Comparison of ENCODE assay signal across 8 cellular contexts in the genomic region with DNA sequence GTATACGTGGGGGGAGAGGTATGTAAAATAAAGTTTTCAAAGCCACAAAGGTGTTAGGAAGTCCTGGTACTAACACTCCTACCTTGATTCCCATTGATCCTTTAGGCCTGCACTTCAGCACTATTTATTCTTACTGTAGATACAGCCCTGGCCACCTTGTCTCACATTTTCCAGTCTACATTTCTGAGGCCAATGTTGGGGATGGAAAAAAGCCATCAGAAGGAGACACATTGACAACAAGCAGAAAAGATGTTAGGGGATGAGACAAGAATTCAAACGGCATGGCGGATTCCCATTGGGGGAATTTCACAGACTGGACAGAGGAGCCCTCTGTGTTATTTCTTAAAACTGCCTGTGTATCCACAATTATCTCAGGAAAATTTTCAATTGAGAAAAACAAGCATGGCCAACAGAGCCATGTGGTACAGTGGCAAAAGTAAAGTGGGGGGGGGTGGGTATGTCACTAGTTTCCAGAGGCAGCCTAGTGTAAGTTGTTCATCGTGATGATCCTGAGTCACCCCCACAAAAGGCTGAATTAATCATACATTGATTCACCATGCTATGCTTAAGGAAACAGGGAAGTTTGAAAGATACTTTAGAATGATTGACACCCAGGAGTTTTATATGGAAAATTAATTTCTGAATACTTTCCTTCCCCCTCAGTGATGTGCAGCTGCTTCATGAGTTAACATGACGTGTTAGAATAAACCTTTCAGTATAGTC. TPM values are rescaled to one million over a fixed set of nuclear protein-coding genes. Genes with fewer than 3 reads are reported as not detected.
DNase-seq lines count a peak whose midpoint lies in the region; ATAC-seq, FAIRE-seq and TF ChIP-seq lines count a peak whose summit lies in the region.

No MANE protein-coding gene starts in this region.

- no peak for TF ChIP-seq CTCF in CD14-positive monocyte (IDR thresholded peaks at IDR 0.05)
- no peak for TF ChIP-seq CTCF in bronchial epithelial cell (IDR thresholded peaks at IDR 0.05; ENCODE audit: insufficient read depth, low read length, severe bottlenecking)
- TF ChIP-seq CTCF in nephron (IDR thresholded peaks at IDR 0.05; ENCODE audit: unreplicated experiment in 3 of 3), result no peak
- no peak for TF ChIP-seq CTCF in gastrocnemius medialis (IDR thresholded peaks at IDR 0.05 in 4 of 5, conservative IDR thresholded peaks at IDR 0.05 in 1 of 5)

- H3K36me3 Mint-ChIP-seq in CD14-positive monocyte (peaks cover 11 to 13% of the 10 kb centered on the region in 2 donors), IgD-negative memory B cell (peaks cover 3% of the 10 kb centered on the region), nephron (ENCODE audit: low read depth) (no peaks in the 10 kb centered on the region)

- peak; percentile 47 for DNase-seq in CD14-positive monocyte (ENCODE audit: low spot score)
- DNase-seq in bronchial epithelial cell (ENCODE audit: low read depth), result peak; percentile 94
- DNase-seq in head of caudate nucleus, result no peak
- no peak for DNase-seq in Ammon's horn (ENCODE audit: low spot score)
- DNase-seq in GM12892 (ENCODE audit: insufficient read length), result no peak
- DNase-seq in gastrocnemius medialis, result no peak

- no peaks in the 10 kb centered on the region for H3K9me3 ChIP-seq in gastrocnemius medialis

- H3K4me3 ChIP-seq in bronchial epithelial cell (ENCODE audit: low read depth, low read length) (no peak overlapping the region), gastrocnemius medialis (no peak overlapping the region)

- no peak overlapping the region for H3K4me3 Mint-ChIP-seq in CD14-positive monocyte
- H3K4me3 Mint-ChIP-seq in IgD-negative memory B cell, result no peak overlapping the region
- H3K4me3 Mint-ChIP-seq in nephron, result no peak overlapping the region

- peaks cover 77% of the 10 kb centered on the region for H3K4me1 Mint-ChIP-seq in CD14-positive monocyte
- peaks cover 55 to 67% (median 62%) of the 10 kb centered on the region in 3 donors for H3K4me1 Mint-ChIP-seq in IgD-negative memory B cell
- H3K4me1 Mint-ChIP-seq in nephron, result peaks cover 77% of the 10 kb centered on the region

- in situ Hi-C loops in gastrocnemius medialis (cut with MboI; ENCODE audit: low sequenced_read_pairs in 4 of 4), result no loop called here

- FAIRE-seq in bronchial epithelial cell (lab: Jason Lieb, UNC), result no peak
- no peak for FAIRE-seq in GM12892 (lab: Jason Lieb, UNC)

- H3K27ac Mint-ChIP-seq in CD14-positive monocyte (peak overlapping the region; percentile 22 to 96 (median 54)), IgD-negative memory B cell (peak overlapping the region in 2 of 3 donors; percentile 7 to 49), nephron (peak overlapping the region; percentile 84 to 93 (median 90))

- H3K27me3 ChIP-seq in bronchial epithelial cell (ENCODE audit: control insufficient read depth, insufficient read depth, low read length) (no peaks in the 10 kb centered on the region), gastrocnemius medialis (no peaks in the 10 kb centered on the region)

- H3K36me3 ChIP-seq in bronchial epithelial cell (ENCODE audit: control insufficient read depth, insufficient read depth, low read length), result no peaks in the 10 kb centered on the region
- no peaks in the 10 kb centered on the region for H3K36me3 ChIP-seq in gastrocnemius medialis

- no peak for ATAC-seq in gastrocnemius medialis

- H3K4me1 ChIP-seq in gastrocnemius medialis, result peaks cover 67 to 71% of the 10 kb centered on the region in 2 donors

- intact Hi-C loops in CD14-positive monocyte (cut with micrococcal nuclease) (loop anchor here in 1 of 2 donors (5.0 kb wide), 1 partner anchor 41 kb away; a partner anchor contains a TSS), head of caudate nucleus (cut with DNase I) (no loop called here), gastrocnemius medialis (cut with DNase I; ENCODE audit: low total_unique reads) (loop anchor here (5.0 kb wide), 1 partner anchor 416 kb away; no protein-coding TSS in a partner anchor)

- H3K9me3 Mint-ChIP-seq in CD14-positive monocyte (no peaks in the 10 kb centered on the region), IgD-negative memory B cell (no peaks in the 10 kb centered on the region), nephron (no peaks in the 10 kb centered on the region)

- no peak for TF ChIP-seq POLR2A in GM12892 (IDR thresholded peaks at IDR 0.05; ENCODE audit: low read depth, low read length)
- TF ChIP-seq POLR2A in gastrocnemius medialis (IDR thresholded peaks at IDR 0.05), result no peak

- H3K27ac ChIP-seq in gastrocnemius medialis, result peak overlapping the region in 1 of 4 donors; percentile 65

- H3K27me3 Mint-ChIP-seq in CD14-positive monocyte (ENCODE audit: low read depth in 3 of 3) (peaks cover 0 to 2% (median 1%) of the 10 kb centered on the region in 3 donors), IgD-negative memory B cell (no peaks in the 10 kb centered on the region), nephron (ENCODE audit: low read depth) (no peaks in the 10 kb centered on the region)

RNA-seq across cellular contexts. Expression of a gene that starts 40.5 kb away (rescaled TPM):
- 1 to 10 TPM; 2.1 to 5.6 TPM for polyA plus RNA-seq in CD14-positive monocyte
- polyA plus RNA-seq in IgD-negative memory B cell, result 6.1 TPM
- total RNA-seq in bronchial epithelial cell, result 16.6 and 28.0 TPM in 2 replicates
- polyA plus RNA-seq in GM12892 (2012; ENCODE audit: missing spikeins), result 7.8 TPM
- total RNA-seq in gastrocnemius medialis, result 10 to 100 TPM; 18.0 to 41.3 (median 39.2) TPM

Comparison
In these comparisons a context has a peak if more than half of its experiments do, and no peak if none do; other contexts are left out.
1. DNase-seq: peak in CD14-positive monocyte (single experiment) and bronchial epithelial cell (single experiment); none in head of caudate nucleus (0 of 42), Ammon's horn (single experiment), GM12892 (single experiment) and gastrocnemius medialis (0 of 2).
2. H3K27ac Mint-ChIP-seq: peak in every context shown above with its lines; median percentile 90 in nephron; 54 in CD14-positive monocyte; 28 in IgD-negative memory B cell.